8 cellular contexts compared by ENCODE assay signal in the genomic region with DNA sequence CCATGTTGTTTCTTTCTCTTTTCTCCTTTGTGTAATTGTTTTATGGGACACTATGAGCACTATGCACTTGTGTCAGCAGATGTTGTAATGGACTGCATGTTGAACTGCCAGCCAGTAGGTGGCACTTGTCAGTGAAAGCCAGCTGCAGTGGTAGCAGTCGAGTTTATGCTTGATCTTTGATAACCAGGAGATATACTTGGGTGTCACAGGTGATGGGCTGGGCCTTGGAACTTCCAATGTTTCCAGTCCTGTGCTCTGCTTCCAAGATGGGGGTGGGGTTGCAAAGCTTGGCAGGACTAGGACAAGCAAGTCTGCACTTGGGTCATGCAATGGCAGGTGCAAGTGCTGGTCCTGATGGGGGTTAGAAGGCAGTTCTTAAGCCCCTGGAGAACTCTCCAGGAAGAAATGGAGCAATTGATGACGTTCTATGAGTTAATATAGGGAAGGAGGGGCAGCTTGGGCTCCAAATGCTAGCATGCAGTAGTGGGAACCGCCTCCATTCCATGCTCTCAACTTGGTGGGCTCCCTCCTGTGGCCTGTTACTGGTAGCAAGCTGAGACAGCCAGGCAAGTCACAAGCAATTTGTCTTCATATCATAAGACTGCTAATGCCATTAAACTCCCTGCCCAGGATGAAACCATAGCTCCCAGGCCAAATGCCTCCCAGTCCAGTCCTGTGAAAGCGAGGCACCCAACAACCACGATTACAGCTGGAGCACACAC. TPM values are rescaled to one million over a fixed set of nuclear protein-coding genes. Genes with fewer than 3 reads are reported as not detected.
DNase-seq lines count a peak whose midpoint lies in the region; ATAC-seq, FAIRE-seq and TF ChIP-seq lines count a peak whose summit lies in the region.

No MANE protein-coding gene starts in this region.

- H2AK5ac ChIP-seq in neuronal stem cell (ENCODE audit: low read depth, low read length): no peak overlapping the region

- no peak overlapping the region for H3K18ac ChIP-seq in neuronal stem cell (ENCODE audit: low read length)

- H3K4me2 ChIP-seq in K562 (ENCODE audit: insufficient read depth, low read length): no peak overlapping the region
- no peak overlapping the region for H3K4me2 ChIP-seq in neuronal stem cell (ENCODE audit: insufficient read depth, low read length, poor library complexity, severe bottlenecking)

- CTCF ChIA-PET in CD4-positive, alpha-beta T cell (lab: Charles Lee): interaction anchor here (1.1 kb wide), 1 partner anchor 234 kb away, joined by 4 read pairs; no protein-coding TSS in a partner anchor
- CTCF ChIA-PET in K562 (lab: Yijun Ruan, JAX; ENCODE audit: low intra/inter-chr PET ratio): interaction anchor here (1.3 kb wide), 1 partner anchor 232 kb away, joined by 4 read pairs; no protein-coding TSS in a partner anchor

- H2BK120ac ChIP-seq in neuronal stem cell (ENCODE audit: low read depth, low read length): no peak overlapping the region

- H3K4me3 ChIP-seq in K562 (no peak overlapping the region), left lung (no peak overlapping the region), uterus (no peak overlapping the region), neuronal stem cell (ENCODE audit: low read length in 2 of 2) (no peak overlapping the region)

- POLR2A ChIA-PET in CD4-positive, alpha-beta T cell (lab: Charles Lee): no interaction called here
- POLR2A ChIA-PET in K562 (lab: Yijun Ruan, JAX): no interaction called here

- no peak overlapping the region for H2BK12ac ChIP-seq in neuronal stem cell (ENCODE audit: low read length)

- no peak overlapping the region for H3K9ac ChIP-seq in K562 (ENCODE audit: insufficient read depth in 1 of 2, low read depth in 2 of 2, low read length in 2 of 2)
- H3K9ac ChIP-seq in neuronal stem cell (ENCODE audit: low read depth, low read length, poor library complexity): no peak overlapping the region

- peak in 1 of 2 experiments; percentile 45; a peak in 3 of 4 replicates for TF ChIP-seq RAD21 in K562 (CRISPR knock-in tag; conservative IDR thresholded peaks at IDR 0.05 in 1 of 2, IDR thresholded peaks at IDR 0.05 in 1 of 2)

- WGBS in K562 (ENCODE audit: insufficient coverage, low coverage, missing lambda C conversion rate): 53% methylated on average over 5 of the region's 5 CpGs
- WGBS in neuronal stem cell (ENCODE audit: extremely low coverage in 2 of 2, insufficient read length in 2 of 2, insufficient replicate concordance in 1 of 2), 2 donors: no CpG with 5 or more reads among the region's 5 CpGs

- no peaks in the 10 kb centered on the region for H4K20me1 ChIP-seq in K562 (replicated peaks; ENCODE audit: control insufficient read depth, insufficient read depth, low read length)

- peaks cover 2% of the 10 kb centered on the region for H3K9me3 Mint-ChIP-seq in CD4-positive, alpha-beta T cell

- H3K27ac Mint-ChIP-seq in CD4-positive, alpha-beta T cell: no peak overlapping the region

- peak; percentile 64 for TF ChIP-seq CTCF in CD4-positive, alpha-beta T cell (IDR thresholded peaks at IDR 0.05)
- TF ChIP-seq CTCF in K562 (IDR thresholded peaks at IDR 0.05 in 2 of 3, conservative IDR thresholded peaks at IDR 0.05 in 1 of 3; ENCODE audit: insufficient read depth in 2 of 3, low read depth in 1 of 3, low read length in 3 of 3) (peak; percentile 59 to 73 (median 61)), left lung (IDR thresholded peaks at IDR 0.05) (peak; percentile 58 to 59), uterus (IDR thresholded peaks at IDR 0.05) (peak in 2 of 4 experiments; percentile 14 to 18)

- intact Hi-C loops in CD4-positive, alpha-beta T cell (cut with DNase I, micrococcal nuclease): loop anchor here (1.0 to 5.0 kb wide), 6 partner anchors 233 to 409 kb away; no protein-coding TSS in a partner anchor
- intact Hi-C loops in K562 (cut with micrococcal nuclease): loop anchor here (5.0 kb wide), 1 partner anchor 231 kb away; no protein-coding TSS in a partner anchor
- intact Hi-C loops in left lung (cut with DNase I): no loop called here
- intact Hi-C loops in uterus (cut with DNase I; ENCODE audit: low total_unique reads): no loop called here

- H3K27me3 Mint-ChIP-seq in CD4-positive, alpha-beta T cell: peaks cover 14% of the 10 kb centered on the region

- no peaks in the 10 kb centered on the region for H3K9me1 ChIP-seq in K562 (ENCODE audit: control insufficient read depth, insufficient read depth, low read length)

- H4K91ac ChIP-seq in neuronal stem cell (ENCODE audit: low read depth, low read length, poor library complexity): no peak overlapping the region

- no peaks in the 10 kb centered on the region for H3K36me3 Mint-ChIP-seq in CD4-positive, alpha-beta T cell (ENCODE audit: low read depth)

- H3K4me1 Mint-ChIP-seq in CD4-positive, alpha-beta T cell (ENCODE audit: low read depth): no peaks in the 10 kb centered on the region

- no peaks in the 10 kb centered on the region for H3K79me1 ChIP-seq in neuronal stem cell (ENCODE audit: low read depth, low read length)

- H4K8ac ChIP-seq in neuronal stem cell (ENCODE audit: low read depth, low read length): no peak overlapping the region

- H2BK15ac ChIP-seq in neuronal stem cell (ENCODE audit: low read length): no peak overlapping the region

- peak; percentile 78 for ATAC-seq in CD4-positive, alpha-beta T cell (ENCODE audit: poor library complexity)
- ATAC-seq in GM18873 (IDR thresholded peaks at IDR 0.05; ENCODE audit: low FRiP score, unreplicated experiment): peak; percentile 96
- peak; percentile 97 for ATAC-seq in HG03039 (IDR thresholded peaks at IDR 0.05; ENCODE audit: unreplicated experiment)
- ATAC-seq in K562: peak; percentile 86
- peak; percentile 90 for ATAC-seq in left lung

- no peaks in the 10 kb centered on the region for H3K4me1 ChIP-seq in K562 (replicated peaks in 1 of 2; ENCODE audit: control insufficient read depth in 2 of 2, insufficient read depth in 2 of 2, low read length in 2 of 2)
- no peaks in the 10 kb centered on the region for H3K4me1 ChIP-seq in left lung
- no peaks in the 10 kb centered on the region for H3K4me1 ChIP-seq in uterus
- peaks cover 0 to 3% of the 10 kb centered on the region in 2 donors for H3K4me1 ChIP-seq in neuronal stem cell (ENCODE audit: control insufficient read depth in 2 of 2, insufficient read depth in 1 of 2, low read depth in 1 of 2, low read length in 2 of 2)

- no peaks in the 10 kb centered on the region for H3K9me3 ChIP-seq in CD4-positive, alpha-beta T cell (ENCODE audit: control insufficient read depth, low read length)
- H3K9me3 ChIP-seq in K562 (replicated peaks; ENCODE audit: control insufficient read depth, insufficient read depth, low read depth, low read length): no peaks in the 10 kb centered on the region; the same call in 1 of the 2 replicates
- no peaks in the 10 kb centered on the region for H3K9me3 ChIP-seq in left lung
- no peaks in the 10 kb centered on the region for H3K9me3 ChIP-seq in uterus
- H3K9me3 ChIP-seq in neuronal stem cell (replicated peaks in 1 of 2; ENCODE audit: control insufficient read depth in 2 of 2, insufficient read depth in 1 of 2, low read depth in 1 of 2, low read length in 2 of 2): no peaks in the 10 kb centered on the region

- no peak for TF ChIP-seq EP300 in K562 (IDR thresholded peaks at IDR 0.05; ENCODE audit: low read length)

- peak; percentile 88 for FAIRE-seq in K562 (lab: Jason Lieb, UNC)

- H2BK5ac ChIP-seq in neuronal stem cell (ENCODE audit: low read length): no peak overlapping the region

- H3K23ac ChIP-seq in neuronal stem cell (ENCODE audit: low read depth, low read length, poor library complexity): no peak overlapping the region

- TF ChIP-seq POLR2A in K562 (conservative IDR thresholded peaks at IDR 0.05): no peak
- TF ChIP-seq POLR2A in uterus (IDR thresholded peaks at IDR 0.05): no peak

- no TSS peak for BruUV-seq in K562 (replicated peaks; lab: Mats Ljungman, UMichigan)

- H3K36me3 ChIP-seq in K562 (ENCODE audit: control insufficient read depth, insufficient read depth, low read length) (no peaks in the 10 kb centered on the region), left lung (no peaks in the 10 kb centered on the region), uterus (no peaks in the 10 kb centered on the region), neuronal stem cell (replicated peaks in 1 of 2; ENCODE audit: control insufficient read depth in 2 of 2, insufficient read depth in 2 of 2, low read length in 2 of 2) (no peaks in the 10 kb centered on the region)

- H3K4me3 Mint-ChIP-seq in CD4-positive, alpha-beta T cell: no peak overlapping the region

- in situ Hi-C loops in K562 (cut with MboI): no loop called here

- DNase-seq in CD4-positive, alpha-beta T cell: peak in 8 of 10 experiments; percentile 6 to 37 (median 12)
- DNase-seq in RKO (ENCODE audit: low spot score) (peak; percentile 63), K562 (ENCODE audit: extremely low read depth in 1 of 4, low spot score in 3 of 4) (peak in 3 of 4 experiments; percentile 12 to 40 (median 15)), left lung (peak in 1 of 2 donors; percentile 36), uterus (no peak), neuronal stem cell (ENCODE audit: low spot score) (no peak)

- H3K79me2 ChIP-seq in K562 (ENCODE audit: control insufficient read depth, insufficient read depth, low read length): no peaks in the 10 kb centered on the region

- no peak overlapping the region for H3K27ac ChIP-seq in CD4-positive, alpha-beta T cell (ENCODE audit: low read depth, low read length)
- H3K27ac ChIP-seq in K562 (ENCODE audit: extremely low read depth, low read depth, low read length) (no peak overlapping the region), left lung (no peak overlapping the region), uterus (no peak overlapping the region), neuronal stem cell (replicated peaks; ENCODE audit: low read length) (no peak overlapping the region)

- no peak overlapping the region for H3K4ac ChIP-seq in neuronal stem cell (ENCODE audit: low read length)

- no peaks in the 10 kb centered on the region for H3K27me3 ChIP-seq in CD4-positive, alpha-beta T cell (ENCODE audit: control insufficient read depth, insufficient read depth, low read length)
- H3K27me3 ChIP-seq in K562 (ENCODE audit: control insufficient read depth in 2 of 2, insufficient read depth in 2 of 2, low read length in 2 of 2) (no peaks in the 10 kb centered on the region), left lung (no peaks in the 10 kb centered on the region), uterus (no peaks in the 10 kb centered on the region), neuronal stem cell (ENCODE audit: control insufficient read depth in 3 of 3, insufficient read depth in 3 of 3, low read depth in 1 of 3, low read length in 3 of 3) (no peaks in the 10 kb centered on the region)

- peak overlapping the region; percentile 38; the same call in 1 of the 2 replicates for H2AFZ ChIP-seq in K562 (ENCODE audit: low read depth, low read length)
- no peak overlapping the region for H2AFZ ChIP-seq in neuronal stem cell (ENCODE audit: low read length)

- no peak overlapping the region for H3K14ac ChIP-seq in neuronal stem cell (ENCODE audit: low read length)

RNA-seq across cellular contexts. Expression of gene HTR1F, which starts 21.0 kb away (rescaled TPM):
- not detected for total RNA-seq in CD4-positive, alpha-beta T cell
- 3.6 and 6.8 TPM in 2 replicates for total RNA-seq in K562 (2011; cell fraction: chromatin; rRNA removed; ENCODE audit: low replicate concordance)
- total RNA-seq in K562 (2011; cell fraction: nucleolus; rRNA removed): 2.0 and 2.4 TPM in 2 replicates
- 2.9 and 7.8 TPM in 2 replicates for total RNA-seq in K562 (2011; cell fraction: nucleoplasm; rRNA removed)
- total RNA-seq in K562 (2014; rRNA removed) (3.1 and 4.1 TPM in 2 replicates), K562 (2014; rRNA removed; fragmentation: Illumina TruSeq; extraction: Trizol) (6.1 and 7.0 TPM in 2 replicates), K562 (2015; rRNA removed; fragmentation: Illumina TruSeq; extraction: Trizol) (6.0 and 7.0 TPM in 2 replicates), K562 (2021) (4.6 and 5.5 TPM in 2 replicates), left lung (under 1 TPM; 0.35 to 0.58 TPM), uterus (1 to 10 TPM in 2 of 4 donors, not detected in 2; 1.5 to 2.6 TPM)
- polyA plus RNA-seq in K562 (2011; rRNA removed) (1.7 and 1.9 TPM in 2 replicates), K562 (2014; fragmentation: Illumina TruSeq; extraction: Trizol) (4.5 and 5.2 TPM in 2 replicates), K562 (2014; fragmentation: Nextera tagmentation; extraction: Ambion mirVana) (1 to 10 TPM; 1.7 to 3.1 TPM), K562 (2014; rRNA removed) (2.5 and 2.9 TPM in 2 replicates)
- 0.95 and 1.0 TPM in 2 replicates for polyA plus RNA-seq in K562 (2011; cell fraction: cytosol; rRNA removed)
- 3.7 and 3.8 TPM in 2 replicates for polyA plus RNA-seq in K562 (2011; cell fraction: nucleus; rRNA removed)
- polyA plus RNA-seq in K562 (2012): 2.8 TPM in 2 replicates
- polyA minus RNA-seq in K562 (2011; rRNA and poly(A)+ RNA removed): 2.0 and 2.6 TPM in 2 replicates
- polyA minus RNA-seq in K562 (2011; cell fraction: cytosol; rRNA and poly(A)+ RNA removed): 1.4 and 1.8 TPM in 2 replicates
- 2.2 and 4.3 TPM in 2 replicates for polyA minus RNA-seq in K562 (2011; cell fraction: nucleus; rRNA and poly(A)+ RNA removed)
- 0.01 TPM for polyA plus RNA-seq in neuronal stem cell (2013, experiment 1 of 2)
- not detected for polyA plus RNA-seq in neuronal stem cell (2013, experiment 2 of 2)

Comparison
In these comparisons a context has a peak if more than half of its experiments do, and no peak if none do; other contexts are left out.
1. DNase-seq: peak in CD4-positive, alpha-beta T cell (8 of 10), RKO (single experiment) and K562 (3 of 4); none in uterus (0 of 2) and neuronal stem cell (single experiment).
2. intact Hi-C loops: an anchor here in CD4-positive, alpha-beta T cell (1.0 to 5.0 kb wide) and K562 (5.0 kb wide); none called in left lung and uterus.
3. Peak in every context shown above with its lines, with median percentiles within 50 percentile points of each other: ATAC-seq.